ENCODE assay signal across 9 cellular contexts in the genomic region with DNA sequence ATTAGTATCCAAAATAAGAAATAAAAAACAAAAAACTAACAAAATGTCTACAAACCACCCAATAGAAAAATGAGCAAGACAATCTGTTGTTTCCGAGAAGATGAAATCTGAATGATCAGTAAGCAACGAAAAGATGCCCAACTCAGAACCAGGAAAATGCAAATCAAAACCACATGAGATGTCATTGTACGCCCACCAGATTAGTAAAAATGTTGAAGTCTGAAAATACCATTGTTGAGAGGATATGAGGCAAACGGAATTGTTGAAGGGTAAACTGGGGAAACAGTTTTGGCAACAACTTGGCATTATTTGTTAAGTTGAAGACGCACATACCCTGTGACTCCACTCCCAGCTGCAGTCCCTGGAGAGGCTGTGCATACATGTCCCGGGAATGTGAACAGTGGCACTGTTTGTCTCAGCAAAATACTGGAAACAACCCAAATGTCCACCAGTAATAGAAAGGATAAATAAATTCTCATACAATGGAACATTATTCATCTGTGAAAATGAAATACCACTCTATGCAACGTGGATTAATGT. TPM values are rescaled to one million over a fixed set of nuclear protein-coding genes. Genes with fewer than 3 reads are reported as not detected.
DNase-seq lines count a peak whose midpoint lies in the region; ATAC-seq and TF ChIP-seq lines count a peak whose summit lies in the region.
"Had no signal": no experiment of that assay in that cellular context is flagged by ENCODE, and none has a peak within 500 bp of the region (broad histone marks: within the 10 kb centered on the region; RNA-seq: fewer than 3 reads in every experiment).

No MANE protein-coding gene starts in this region.

- H3K4me1 ChIP-seq in psoas muscle: peaks cover 13% of the 10 kb centered on the region

- DNase-seq in GM04504 (ENCODE audit: low read depth) (peak; percentile 37), fibroblast of gingiva (ENCODE audit: low read depth) (peak; percentile 96), psoas muscle (peak in 1 of 2 donors; percentile 46), mesothelial cell of epicardium (ENCODE audit: low spot score in 2 of 2, unreplicated experiment in 2 of 2) (no peak), SHP77 (lab: John Stamatoyannopoulos, UW) (no peak)
- DNase-seq in T-helper 2 cell treated with Interferon-gamma antibody and Interleukin-4, amounts not matched to agents 5 μg/mL and 100 μg/mL, for 36 hours (ENCODE audit: low spot score): peak; percentile 60

- peaks cover 3% of the 10 kb centered on the region for H3K9me3 Mint-ChIP-seq in T-helper 2 cell treated with Interferon-gamma antibody and Interleukin-4, amounts not matched to agents 5 μg/mL and 100 μg/mL, for 36 hours
- H3K9me3 Mint-ChIP-seq in mesothelial cell of epicardium: peaks cover 7% of the 10 kb centered on the region

- H3K9me3 ChIP-seq in psoas muscle: no peaks in the 10 kb centered on the region

- no peak overlapping the region for H3K27ac ChIP-seq in psoas muscle
- H3K27ac ChIP-seq: VCaP had no signal

- WGBS in psoas muscle, 3 donors: 46 to 52% (median 51%) methylated on average over 7 of the region's 7 CpGs

- H3K4me3 ChIP-seq in psoas muscle: no peak overlapping the region

- H3K27me3 ChIP-seq in psoas muscle (ENCODE audit: insufficient read depth in 3 of 3, low read length in 2 of 3): no peaks in the 10 kb centered on the region

- H3K4me1 Mint-ChIP-seq in T-helper 2 cell treated with Interferon-gamma antibody and Interleukin-4, amounts not matched to agents 5 μg/mL and 100 μg/mL, for 36 hours (ENCODE audit: low read depth): peaks cover 54% of the 10 kb centered on the region
- peaks cover 2% of the 10 kb centered on the region for H3K4me1 Mint-ChIP-seq in mesothelial cell of epicardium

- H3K36me3 ChIP-seq in psoas muscle (ENCODE audit: insufficient read depth in 1 of 2, low read depth in 1 of 2): peaks cover 0 to 19% of the 10 kb centered on the region in 2 donors

- peak overlapping the region; percentile 74 for H3K4me3 Mint-ChIP-seq in T-helper 2 cell treated with Interferon-gamma antibody and Interleukin-4, amounts not matched to agents 5 μg/mL and 100 μg/mL, for 36 hours
- H3K4me3 Mint-ChIP-seq in mesothelial cell of epicardium: no peak overlapping the region

- H3K27me3 Mint-ChIP-seq in T-helper 2 cell treated with Interferon-gamma antibody and Interleukin-4, amounts not matched to agents 5 μg/mL and 100 μg/mL, for 36 hours (ENCODE audit: low read depth): no peaks in the 10 kb centered on the region
- no peaks in the 10 kb centered on the region for H3K27me3 Mint-ChIP-seq in mesothelial cell of epicardium (ENCODE audit: low read depth)

- intact Hi-C loops in psoas muscle (cut with DNase I): loop anchor here in 1 of 2 donors (2.0 kb wide), 1 partner anchor 38 kb away; no protein-coding TSS in a partner anchor

- peak in 3 of 4 donors; percentile 55 to 66 (median 60) for ATAC-seq in psoas muscle
- no peak for ATAC-seq in esophagus mucosa
- no peak for ATAC-seq in GM21529 (IDR thresholded peaks at IDR 0.05; ENCODE audit: unreplicated experiment)

- peak overlapping the region; percentile 85 for H3K27ac Mint-ChIP-seq in T-helper 2 cell treated with Interferon-gamma antibody and Interleukin-4, amounts not matched to agents 5 μg/mL and 100 μg/mL, for 36 hours
- no peak overlapping the region for H3K27ac Mint-ChIP-seq in mesothelial cell of epicardium

- H3K36me3 Mint-ChIP-seq in T-helper 2 cell treated with Interferon-gamma antibody and Interleukin-4, amounts not matched to agents 5 μg/mL and 100 μg/mL, for 36 hours (ENCODE audit: low read depth): peaks cover 40% of the 10 kb centered on the region
- peaks cover 31% of the 10 kb centered on the region for H3K36me3 Mint-ChIP-seq in mesothelial cell of epicardium

- TF ChIP-seq CTCF in psoas muscle (IDR thresholded peaks at IDR 0.05): no peak
- no peak for TF ChIP-seq CTCF in mesothelial cell of epicardium (IDR thresholded peaks at IDR 0.05; ENCODE audit: unreplicated experiment)

RNA-seq across cellular contexts. Expression of a gene that starts 10.6 kb away (rescaled TPM):
- 10 to 100 TPM; 23.5 to 29.5 (median 26.2) TPM for total RNA-seq in psoas muscle
- 10 to 100 TPM; 32.1 to 44.3 (median 34.2) TPM for polyA plus RNA-seq in psoas muscle
- total RNA-seq in esophagus mucosa: 26.5 TPM
- 46.0 to 48.6 TPM (median 48.6 TPM) in 3 replicates for total RNA-seq in mesothelial cell of epicardium

RNA-seq across cellular contexts. Expression of a gene that starts 38.7 kb away (rescaled TPM):
- total RNA-seq in psoas muscle (under 1 TPM in 1 of 4 donors, not detected in 3; 0.06 TPM), esophagus mucosa (not detected), mesothelial cell of epicardium (not detected in 3 replicates)
- polyA plus RNA-seq in psoas muscle: under 1 TPM; 0.06 to 0.17 (median 0.09) TPM

RNA-seq across cellular contexts. Expression of a gene that starts 52.5 kb away (rescaled TPM):
- 1,000 to 10,000 TPM; 1,183 to 3,738 (median 2,852) TPM for total RNA-seq in psoas muscle
- polyA plus RNA-seq in psoas muscle: 1,000 to 10,000 TPM; 1,867 to 2,156 (median 2,058) TPM
- 1.6 TPM for total RNA-seq in esophagus mucosa
- total RNA-seq in mesothelial cell of epicardium: 5.0 to 6.3 TPM (median 6.3 TPM) in 3 replicates

RNA-seq across cellular contexts. Expression of a gene that starts 56.5 kb away (rescaled TPM):
- total RNA-seq in psoas muscle: 1 to 10 TPM in 3 of 4 donors, under 1 TPM in 1; 0.84 to 2.2 (median 1.4) TPM
- polyA plus RNA-seq in psoas muscle: 1 to 10 TPM in 1 of 3 donors, under 1 TPM in 2; 0.30 to 1.2 (median 0.63) TPM
- 0.08 TPM for total RNA-seq in esophagus mucosa
- total RNA-seq in mesothelial cell of epicardium: 3.0 to 3.5 TPM (median 3.2 TPM) in 3 replicates

Comparison
In these comparisons a context has a peak if more than half of its experiments do, and no peak if none do; other contexts are left out.
1. DNase-seq: peak in GM04504 (single experiment), T-helper 2 cell treated with Interferon-gamma antibody and Interleukin-4, amounts not matched to agents 5 μg/mL and 100 μg/mL, for 36 hours (single experiment) and fibroblast of gingiva (single experiment); none in mesothelial cell of epicardium (0 of 2) and SHP77 (0 of 2).
2. ATAC-seq: peak in psoas muscle (3 of 4); none in esophagus mucosa (single experiment) and GM21529 (single experiment).
3. RNA of a gene that starts 52.5 kb away (total RNA-seq): 1,183 to 3,738 TPM in psoas muscle; 5.0 to 6.3 TPM in mesothelial cell of epicardium and 1.6 TPM in esophagus mucosa (single experiment); every median in the first group is over 100 times any median in the second.